Comparison of ENCODE assay signal across 1 cellular context in the genomic region with DNA sequence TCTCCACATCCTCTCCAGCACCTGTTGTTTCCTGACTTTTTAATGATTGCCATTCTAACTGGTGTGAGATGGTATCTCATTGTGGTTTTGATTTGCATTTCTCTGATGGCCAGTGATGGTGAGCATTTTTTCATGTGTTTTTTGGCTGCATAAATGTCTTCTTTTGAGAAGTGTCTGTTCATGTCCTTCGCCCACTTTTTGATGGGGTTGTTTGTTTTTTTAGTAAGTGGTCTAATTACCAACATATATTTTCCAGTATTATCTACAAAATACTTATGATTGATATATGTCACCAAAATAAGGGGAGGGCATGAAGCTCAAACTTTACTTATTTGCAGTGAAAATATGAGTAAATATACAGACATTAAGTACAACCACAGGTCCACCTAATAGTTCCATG. TPM values are rescaled to one million over a fixed set of nuclear protein-coding genes. Genes with fewer than 3 reads are reported as not detected.
"Had no signal": no experiment of that assay in that cellular context is flagged by ENCODE, and none has a peak within 500 bp of the region (broad histone marks: within the 10 kb centered on the region; RNA-seq: fewer than 3 reads in every experiment).

No MANE protein-coding gene starts in this region.

RNA-seq across cellular contexts. Expression of gene FBLL1, which starts 45.1 kb away (rescaled TPM):
- total RNA-seq: G401 had no signal
